Comparison of ENCODE assay signal across 9 cellular contexts in genomic region chr7:774161-775109, GRCh38. TPM values are rescaled to one million over a fixed set of nuclear protein-coding genes. Genes with fewer than 3 reads are reported as not detected.
DNase-seq lines count a peak whose midpoint lies in the region; ATAC-seq, FAIRE-seq and TF ChIP-seq lines count a peak whose summit lies in the region.
"Had no signal": no experiment of that assay in that cellular context is flagged by ENCODE, and none has a peak within 500 bp of the region (broad histone marks: within the 10 kb centered on the region; RNA-seq: fewer than 3 reads in every experiment).

No MANE protein-coding gene starts in this region.

- dilution Hi-C loops in endothelial cell of umbilical vein (cut with MboI; ENCODE audit: extremely low pct_ligation_motif_present, low sequenced_read_pairs) = no loop called here

- H2AFZ ChIP-seq in endothelial cell of umbilical vein (ENCODE audit: low read depth, low read length) = no peak overlapping the region

- H3K79me2 ChIP-seq in DOHH2 (ENCODE audit: control insufficient read depth, low read length) = no peaks in the 10 kb centered on the region
- H3K79me2 ChIP-seq in endothelial cell of umbilical vein (ENCODE audit: control insufficient read depth, insufficient read depth, low read length) = no peaks in the 10 kb centered on the region

- no peak for TF ChIP-seq POLR2A in endothelial cell of umbilical vein (IDR thresholded peaks at IDR 0.05; ENCODE audit: low read depth, low read length)
- TF ChIP-seq POLR2A in testis (IDR thresholded peaks at IDR 0.05) = no peak

- POLR2A ChIA-PET in endothelial cell of umbilical vein (lab: Charles Lee) = no interaction called here

- peaks cover 27% of the 10 kb centered on the region for H3K4me1 Mint-ChIP-seq in nephron

- H3K9me3 Mint-ChIP-seq in nephron = no peaks in the 10 kb centered on the region
- H3K9me3 Mint-ChIP-seq: stimulated activated naive CD8-positive, alpha-beta T cell treated with anti-CD3 and anti-CD28 coated beads, Interleukin-15, Interleukin-2, amounts not matched to agents 100 ng/mL and 50 ng/mL, for 24 hours had no signal

- H3K36me3 ChIP-seq in DOHH2 (ENCODE audit: control insufficient read depth, low read length) = peaks cover 76% of the 10 kb centered on the region
- no peaks in the 10 kb centered on the region for H3K36me3 ChIP-seq in endothelial cell of umbilical vein (ENCODE audit: control insufficient read depth in 2 of 2, extremely low read depth in 1 of 2, insufficient read depth in 2 of 2, low read length in 2 of 2)
- no peaks in the 10 kb centered on the region for H3K36me3 ChIP-seq in testis (ENCODE audit: low read depth, missing control alignments)

- CTCF ChIA-PET in endothelial cell of umbilical vein (lab: Charles Lee) = interaction anchor here (0.6 to 2.5 kb wide), 8 partner anchors 14 to 453 kb away, joined by 3 to 9 read pairs (median 4); partner anchors contain the start of gene PDGFA

- H3F3A ChIP-seq in DOHH2 (ENCODE audit: control insufficient read depth, insufficient read depth) = no peaks in the 10 kb centered on the region

- no peak overlapping the region for H3K9ac ChIP-seq in endothelial cell of umbilical vein (replicated peaks; ENCODE audit: extremely low read depth, insufficient read depth, low read length)

- H3K9me3 ChIP-seq in DOHH2 (ENCODE audit: control insufficient read depth, insufficient read depth, low read length) (no peaks in the 10 kb centered on the region), endothelial cell of umbilical vein (replicated peaks; ENCODE audit: control insufficient read depth, insufficient read depth, low read length) (no peaks in the 10 kb centered on the region), testis (no peaks in the 10 kb centered on the region)

- no peak overlapping the region for H3K4me3 ChIP-seq in DOHH2 (ENCODE audit: low read length)
- H3K4me3 ChIP-seq in LNCaP clone FGC (ENCODE audit: low read depth, low read length) = no peak overlapping the region
- no peak overlapping the region for H3K4me3 ChIP-seq in endothelial cell of umbilical vein (replicated peaks in 1 of 3; ENCODE audit: insufficient read depth in 1 of 3, low read depth in 1 of 3, low read length in 3 of 3)
- no peak overlapping the region for H3K4me3 ChIP-seq in testis

- intact Hi-C loops in endothelial cell of umbilical vein (cut with micrococcal nuclease) = loop anchor here (1.0 to 10.0 kb wide), 4 partner anchors 140 to 452 kb away; partner anchors contain the start of gene PDGFA
- intact Hi-C loops in testis (cut with DNase I; ENCODE audit: low total_unique reads) = loop anchor here (5.0 kb wide), 1 partner anchor 442 kb away; no protein-coding TSS in a partner anchor

- H3K9me2 ChIP-seq in DOHH2 (replicated peaks; ENCODE audit: control insufficient read depth, low read length) = no peaks in the 10 kb centered on the region

- H3K27me3 ChIP-seq in DOHH2 (ENCODE audit: control insufficient read depth, low read length) = no peaks in the 10 kb centered on the region
- no peaks in the 10 kb centered on the region for H3K27me3 ChIP-seq in endothelial cell of umbilical vein (ENCODE audit: control insufficient read depth in 2 of 2, insufficient read depth in 2 of 2, low read length in 2 of 2)
- no peaks in the 10 kb centered on the region for H3K27me3 ChIP-seq in testis

- H3K9me1 ChIP-seq in endothelial cell of umbilical vein (replicated peaks; ENCODE audit: control insufficient read depth, extremely low read depth, insufficient read depth, low read length) = no peaks in the 10 kb centered on the region

- H3K4me1 ChIP-seq in DOHH2 (ENCODE audit: control insufficient read depth, low read length) (no peaks in the 10 kb centered on the region), endothelial cell of umbilical vein (ENCODE audit: control insufficient read depth, extremely low read depth, insufficient read depth, low read length) (peaks cover 39% of the 10 kb centered on the region), testis (peaks cover 21% of the 10 kb centered on the region)

- no peak for FAIRE-seq in endothelial cell of umbilical vein (lab: Jason Lieb, UNC)

- no peak for ATAC-seq in HG03159 (IDR thresholded peaks at IDR 0.05; ENCODE audit: unreplicated experiment)

- no peak overlapping the region for H3K4me3 Mint-ChIP-seq in nephron
- H3K4me3 Mint-ChIP-seq: stimulated activated naive CD8-positive, alpha-beta T cell treated with anti-CD3 and anti-CD28 coated beads, Interleukin-15, Interleukin-2, amounts not matched to agents 100 ng/mL and 50 ng/mL, for 24 hours had no signal

- no peak overlapping the region for H3K27ac Mint-ChIP-seq in nephron
- H3K27ac Mint-ChIP-seq: stimulated activated naive CD8-positive, alpha-beta T cell treated with anti-CD3 and anti-CD28 coated beads, Interleukin-15, Interleukin-2, amounts not matched to agents 100 ng/mL and 50 ng/mL, for 24 hours had no signal

- TF ChIP-seq CTCF in DOHH2 (IDR thresholded peaks at IDR 0.05; ENCODE audit: low read depth, low read length, poor library complexity, severe bottlenecking) (peak; percentile 98), LNCaP clone FGC (IDR thresholded peaks at IDR 0.05; ENCODE audit: control insufficient read depth, extremely low read depth, insufficient read depth) (peak; percentile 91), endothelial cell of umbilical vein (IDR thresholded peaks at IDR 0.05; ENCODE audit: extremely low read depth in 1 of 2, insufficient read depth in 1 of 2, low read depth in 1 of 2, low read length in 2 of 2) (peak; percentile 91 to 93), nephron (IDR thresholded peaks at IDR 0.05; ENCODE audit: unreplicated experiment in 3 of 3) (peak; percentile 95 to 98 (median 98)), testis (IDR thresholded peaks at IDR 0.05) (peak; percentile 77 to 94 (median 93))

- no peaks in the 10 kb centered on the region for H4K20me1 ChIP-seq in DOHH2 (ENCODE audit: control insufficient read depth, insufficient read depth, low read depth, low read length)
- no peaks in the 10 kb centered on the region for H4K20me1 ChIP-seq in endothelial cell of umbilical vein (replicated peaks; ENCODE audit: control insufficient read depth, extremely low read depth, insufficient read depth, low read length)

- peaks cover 5% of the 10 kb centered on the region for H3K27me3 Mint-ChIP-seq in nephron (ENCODE audit: low read depth)
- H3K27me3 Mint-ChIP-seq: stimulated activated naive CD8-positive, alpha-beta T cell treated with anti-CD3 and anti-CD28 coated beads, Interleukin-15, Interleukin-2, amounts not matched to agents 100 ng/mL and 50 ng/mL, for 24 hours had no signal

- no peak overlapping the region for H3K4me2 ChIP-seq in DOHH2 (ENCODE audit: low read length)
- H3K4me2 ChIP-seq in endothelial cell of umbilical vein (ENCODE audit: insufficient read depth, low read length) = no peak overlapping the region

- H3K36me3 Mint-ChIP-seq in nephron (ENCODE audit: low read depth) = peaks cover 28% of the 10 kb centered on the region

- no TSS peak for BruUV-seq in endothelial cell of umbilical vein (replicated peaks; lab: Mats Ljungman, UMichigan)

- no peak for DNase-seq in LNCaP clone FGC (ENCODE audit: low read depth)
- peak; percentile 13 to 32 for DNase-seq in activated CD8-positive, alpha-beta memory T cell treated with anti-CD3 and anti-CD28 coated beads for 4 hours (ENCODE audit: low read depth in 2 of 2)
- DNase-seq in endothelial cell of umbilical vein (ENCODE audit: low read depth, low spot score) = peak; percentile 34
- peak; percentile 73 for DNase-seq in testis
- DNase-seq in cortex of kidney (lab: John Stamatoyannopoulos, UW) = no peak

- H3K27ac ChIP-seq in DOHH2 (ENCODE audit: low read depth, low read length) (no peak overlapping the region), endothelial cell of umbilical vein (ENCODE audit: insufficient read depth, low read depth, low read length) (no peak overlapping the region), testis (no peak overlapping the region)

- WGBS in testis, 2 donors = 45 to 68% methylated on average over 37 to 64 of the region's 65 CpGs

TF ChIP-seq in endothelial cell of umbilical vein, 7 proteins besides CTCF, POLR2A, EP300 and RAD21 (continues in another document):
- TF ChIP-seq GATA2 (IDR thresholded peaks at IDR 0.05; ENCODE audit: insufficient read depth, insufficient read length, low read depth, low read length) = no peak

RNA-seq across cellular contexts. Expression of gene PRKAR1B, which starts 47.4 kb away (rescaled TPM):
- total RNA-seq in endothelial cell of umbilical vein = 24.0 and 29.2 TPM in 2 replicates
- 15.0 and 15.4 TPM in 2 replicates for polyA plus RNA-seq in endothelial cell of umbilical vein
- 17.2 and 19.2 TPM in 2 replicates for polyA plus RNA-seq in endothelial cell of umbilical vein (2011; cell fraction: cytosol; rRNA removed)
- 16.0 and 20.5 TPM in 2 replicates for polyA plus RNA-seq in endothelial cell of umbilical vein (2011; cell fraction: nucleus; rRNA removed)
- 20.5 and 22.4 TPM in 2 replicates for polyA plus RNA-seq in endothelial cell of umbilical vein (2012)
- polyA minus RNA-seq in endothelial cell of umbilical vein = 25.2 and 27.9 TPM in 2 replicates
- polyA minus RNA-seq in endothelial cell of umbilical vein (2011; cell fraction: cytosol; rRNA and poly(A)+ RNA removed) = 23.6 TPM
- 8.2 and 20.6 TPM in 2 replicates for polyA minus RNA-seq in endothelial cell of umbilical vein (2011; cell fraction: nucleus; rRNA and poly(A)+ RNA removed)
- total RNA-seq in testis = 10 to 100 TPM; 31.3 to 35.7 TPM
- 27.8 TPM for polyA plus RNA-seq in testis (ENCODE audit: insufficient read depth, low read depth, low replicate concordance)

RNA-seq across cellular contexts. Expression of gene DNAAF5, which starts 47.9 kb away (rescaled TPM):
- total RNA-seq in endothelial cell of umbilical vein = 45.4 and 49.3 TPM in 2 replicates
- polyA plus RNA-seq in endothelial cell of umbilical vein = 65.5 and 81.8 TPM in 2 replicates
- polyA plus RNA-seq in endothelial cell of umbilical vein (2011; cell fraction: cytosol; rRNA removed) = 37.1 and 42.1 TPM in 2 replicates
- 40.8 and 41.7 TPM in 2 replicates for polyA plus RNA-seq in endothelial cell of umbilical vein (2011; cell fraction: nucleus; rRNA removed)
- 23.0 and 27.0 TPM in 2 replicates for polyA plus RNA-seq in endothelial cell of umbilical vein (2012)
- polyA minus RNA-seq in endothelial cell of umbilical vein = 43.2 and 50.3 TPM in 2 replicates
- polyA minus RNA-seq in endothelial cell of umbilical vein (2011; cell fraction: cytosol; rRNA and poly(A)+ RNA removed) = 40.9 TPM
- 23.3 and 31.6 TPM in 2 replicates for polyA minus RNA-seq in endothelial cell of umbilical vein (2011; cell fraction: nucleus; rRNA and poly(A)+ RNA removed)
- 10 to 100 TPM; 52.6 to 67.0 TPM for total RNA-seq in testis
- 21.1 TPM for polyA plus RNA-seq in testis (ENCODE audit: insufficient read depth, low read depth, low replicate concordance)

RNA-seq across cellular contexts. Expression of gene SUN1, which starts 57.8 kb away (rescaled TPM):
- total RNA-seq in endothelial cell of umbilical vein = 142 and 158 TPM in 2 replicates
- 347 and 410 TPM in 2 replicates for polyA plus RNA-seq in endothelial cell of umbilical vein
- polyA plus RNA-seq in endothelial cell of umbilical vein (2011; cell fraction: cytosol; rRNA removed) = 164 and 169 TPM in 2 replicates
- 822 and 979 TPM in 2 replicates for polyA plus RNA-seq in endothelial cell of umbilical vein (2011; cell fraction: nucleus; rRNA removed)
- polyA plus RNA-seq in endothelial cell of umbilical vein (2012) = 78.6 and 85.8 TPM in 2 replicates
- 419 and 455 TPM in 2 replicates for polyA minus RNA-seq in endothelial cell of umbilical vein
- 47.2 TPM for polyA minus RNA-seq in endothelial cell of umbilical vein (2011; cell fraction: cytosol; rRNA and poly(A)+ RNA removed)
- 300 and 347 TPM in 2 replicates for polyA minus RNA-seq in endothelial cell of umbilical vein (2011; cell fraction: nucleus; rRNA and poly(A)+ RNA removed)
- 100 to 1,000 TPM; 167 to 213 TPM for total RNA-seq in testis
- 173 TPM for polyA plus RNA-seq in testis (ENCODE audit: insufficient read depth, low read depth, low replicate concordance)

Comparison
In these comparisons a context has a peak if more than half of its experiments do, and no peak if none do; other contexts are left out.
1. DNase-seq: peak in activated CD8-positive, alpha-beta memory T cell treated with anti-CD3 and anti-CD28 coated beads for 4 hours (2 of 2), endothelial cell of umbilical vein (single experiment) and testis (single experiment); none in LNCaP clone FGC (single experiment) and cortex of kidney (single experiment).
2. Peak in every context shown above with its lines, with median percentiles within 50 percentile points of each other: CTCF ChIP-seq.